Comparison of ENCODE assay signal across 29 cellular contexts in the genomic region with DNA sequence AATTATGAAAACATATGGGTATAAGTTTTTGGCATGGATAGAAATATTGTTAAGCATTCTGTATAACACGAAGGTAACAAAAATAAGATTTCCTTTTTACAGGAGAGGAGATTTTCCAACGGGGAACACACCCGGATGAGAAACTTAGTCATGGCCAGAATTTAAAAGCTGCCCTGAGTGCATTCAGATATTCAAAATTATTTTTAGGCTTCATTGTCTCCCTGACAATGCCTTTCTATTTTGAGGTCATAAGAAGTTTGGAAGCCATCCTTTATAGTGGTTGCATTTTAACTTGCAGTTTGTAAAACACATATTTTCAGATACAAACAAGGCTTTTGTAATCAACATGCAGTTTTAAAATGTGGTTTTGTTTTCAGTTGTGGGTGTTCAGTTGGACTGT.
"Had no signal": no experiment of that assay in that cellular context is flagged by ENCODE, and none has a peak within 500 bp of the region (broad histone marks: within the 10 kb centered on the region; RNA-seq: fewer than 3 reads in every experiment).

No MANE protein-coding gene starts in this region.

- DNase-seq: activated CD4-positive, alpha-beta memory T cell treated with anti-CD3 and anti-CD28 coated beads, Interleukin-2, amount 10 ng/mL, durations not matched to agents 7 days and 5 days; activated CD4-positive, alpha-beta T cell treated with anti-CD3 and anti-CD28 coated beads for 36 hours; activated CD4-positive, alpha-beta T cell treated with anti-CD3 and anti-CD28 coated beads, Interleukin-2, amount 10 ng/mL, durations not matched to agents 24 days and 14 days; activated CD4-positive, CD25-positive, alpha-beta regulatory T cell; activated CD4-positive, CD25-positive, alpha-beta regulatory T cell treated with anti-CD3 and anti-CD28 coated beads, Interleukin-2, amount 50 U/mL, for 72 hours; activated CD8-positive, alpha-beta memory T cell treated with anti-CD3 and anti-CD28 coated beads, Interleukin-2, amount 50 U/mL, for 48 hours; activated effector memory CD4-positive, alpha-beta T cell treated with Interleukin-2 at 50 U/mL for 16 hours; activated gamma-delta T cell treated with Interleukin-2 at 50 U/mL for 16 hours; activated naive CD4-positive, alpha-beta T cell treated with anti-CD3 and anti-CD28 coated beads, Interleukin-2, amount 50 U/mL, for 16 hours; activated naive CD4-positive, alpha-beta T cell treated with Interleukin-2 at 50 U/mL for 16 hours; activated T-cell treated with anti-CD3 and anti-CD28 coated beads for 4 hours; activated T-cell treated with anti-CD3 and anti-CD28 coated beads, Interleukin-2, amount 50 U/mL, for 4 hours; amniotic stem cell; anterior cingulate cortex; body of pancreas; central memory CD4-positive, alpha-beta T cell; cerebellar nuclear complex; dorsolateral prefrontal cortex; effector memory CD4-positive, alpha-beta T cell; endodermal cell; foreskin fibroblast; head of caudate nucleus; T-helper 2 cell had no signal

- H3K27me3 Mint-ChIP-seq: activated CD4-positive, alpha-beta memory T cell treated with anti-CD3 and anti-CD28 coated beads, Interleukin-2, amount 10 ng/mL, durations not matched to agents 7 days and 5 days; activated CD4-positive, alpha-beta T cell treated with anti-CD3 and anti-CD28 coated beads for 36 hours; activated CD4-positive, alpha-beta T cell treated with anti-CD3 and anti-CD28 coated beads, Interleukin-2, amount 10 ng/mL, durations not matched to agents 24 days and 14 days; activated naive CD8-positive, alpha-beta T cell; activated T-helper 17 cell treated with anti-CD3 and anti-CD28 coated beads, Interleukin-2, amount 50 U/mL, for 72 hours; dendritic cell treated with granulocyte-macrophage colony-stimulating factor and Interleukin-4, amounts not matched to agents 40 ng/mL and 50 ng/mL, for 4 days had no signal

- H3K27ac ChIP-seq: body of pancreas, coronary artery, dorsolateral prefrontal cortex had no signal

- H3K36me3 Mint-ChIP-seq: activated naive CD8-positive, alpha-beta T cell had no signal

- H3K27me3 ChIP-seq: body of pancreas had no signal

- H3K4me3 Mint-ChIP-seq: activated CD4-positive, alpha-beta memory T cell treated with anti-CD3 and anti-CD28 coated beads, Interleukin-2, amount 10 ng/mL, durations not matched to agents 7 days and 5 days; activated CD4-positive, alpha-beta T cell treated with anti-CD3 and anti-CD28 coated beads for 36 hours; activated CD4-positive, alpha-beta T cell treated with anti-CD3 and anti-CD28 coated beads, Interleukin-2, amount 10 ng/mL, durations not matched to agents 24 days and 14 days; activated naive CD8-positive, alpha-beta T cell; activated T-cell treated with anti-CD3 and anti-CD28 coated beads, Interleukin-2, amount 50 U/mL, for 4 hours; activated T-helper 17 cell treated with anti-CD3 and anti-CD28 coated beads, Interleukin-2, amount 50 U/mL, for 72 hours; dendritic cell treated with granulocyte-macrophage colony-stimulating factor and Interleukin-4, amounts not matched to agents 40 ng/mL and 50 ng/mL, for 4 days; endodermal cell had no signal

- H3K4me3 ChIP-seq: body of pancreas, coronary artery, dorsolateral prefrontal cortex had no signal

- FAIRE-seq: frontal cortex had no signal

- H3K4me1 ChIP-seq: body of pancreas had no signal

- H3K9me3 ChIP-seq: body of pancreas had no signal

- ATAC-seq: activated CD4-positive, alpha-beta T cell treated with anti-CD3 and anti-CD28 coated beads for 36 hours; activated T-cell treated with anti-CD3 and anti-CD28 coated beads, Interleukin-2, amount 50 U/mL, for 4 hours; activated T-helper 17 cell treated with anti-CD3 and anti-CD28 coated beads, Interleukin-2, amount 50 U/mL, for 72 hours; body of pancreas; esophagus mucosa had no signal

- H3K27ac Mint-ChIP-seq: activated CD4-positive, alpha-beta memory T cell treated with anti-CD3 and anti-CD28 coated beads, Interleukin-2, amount 10 ng/mL, durations not matched to agents 7 days and 5 days; activated CD4-positive, alpha-beta T cell treated with anti-CD3 and anti-CD28 coated beads for 36 hours; activated CD4-positive, alpha-beta T cell treated with anti-CD3 and anti-CD28 coated beads, Interleukin-2, amount 10 ng/mL, durations not matched to agents 24 days and 14 days; activated naive CD8-positive, alpha-beta T cell; activated T-helper 17 cell treated with anti-CD3 and anti-CD28 coated beads, Interleukin-2, amount 50 U/mL, for 72 hours; dendritic cell treated with granulocyte-macrophage colony-stimulating factor and Interleukin-4, amounts not matched to agents 40 ng/mL and 50 ng/mL, for 4 days; endodermal cell had no signal

- H3K4me1 Mint-ChIP-seq: activated CD4-positive, alpha-beta memory T cell treated with anti-CD3 and anti-CD28 coated beads, Interleukin-2, amount 10 ng/mL, durations not matched to agents 7 days and 5 days; activated CD4-positive, alpha-beta T cell treated with anti-CD3 and anti-CD28 coated beads for 36 hours; activated CD4-positive, alpha-beta T cell treated with anti-CD3 and anti-CD28 coated beads, Interleukin-2, amount 10 ng/mL, durations not matched to agents 24 days and 14 days; activated T-helper 17 cell treated with anti-CD3 and anti-CD28 coated beads, Interleukin-2, amount 50 U/mL, for 72 hours; endodermal cell had no signal

- H3K9me3 Mint-ChIP-seq: activated CD4-positive, alpha-beta memory T cell treated with anti-CD3 and anti-CD28 coated beads, Interleukin-2, amount 10 ng/mL, durations not matched to agents 7 days and 5 days; activated CD4-positive, alpha-beta T cell treated with anti-CD3 and anti-CD28 coated beads, Interleukin-2, amount 10 ng/mL, durations not matched to agents 24 days and 14 days; activated T-cell treated with anti-CD3 and anti-CD28 coated beads, Interleukin-2, amount 50 U/mL, for 4 hours; activated T-helper 17 cell treated with anti-CD3 and anti-CD28 coated beads, Interleukin-2, amount 50 U/mL, for 72 hours; dendritic cell treated with granulocyte-macrophage colony-stimulating factor and Interleukin-4, amounts not matched to agents 40 ng/mL and 50 ng/mL, for 4 days had no signal
